In the genomic region with DNA sequence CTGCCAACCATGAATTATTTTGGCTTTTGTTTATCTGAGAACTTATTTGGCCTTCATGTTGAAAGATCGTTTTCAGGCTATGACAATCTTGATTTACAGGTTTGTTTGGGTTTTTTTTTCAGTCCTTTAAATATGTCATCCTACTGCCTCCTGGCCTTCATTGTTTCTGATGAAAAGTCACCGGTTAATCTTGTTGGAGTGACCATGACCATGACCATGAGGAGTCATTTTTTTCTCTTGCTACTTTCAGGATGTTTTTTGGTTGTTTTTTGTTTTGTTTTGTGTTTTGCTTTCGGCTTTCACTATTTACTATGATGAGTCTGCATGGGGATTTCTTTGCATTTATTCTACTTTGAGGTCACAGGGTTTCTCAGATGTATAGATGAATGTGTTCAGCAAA, we compare ENCODE assay signal across 27 cellular contexts.
"Had no signal": no experiment of that assay in that cellular context is flagged by ENCODE, and none has a peak within 500 bp of the region (broad histone marks: within the 10 kb centered on the region; RNA-seq: fewer than 3 reads in every experiment).

No MANE protein-coding gene starts in this region.

- H3K4me3 ChIP-seq: colonic mucosa, esophagus squamous epithelium, gastrocnemius medialis, heart right ventricle, left lung, lower lobe of right lung, mucosa of descending colon had no signal

- H3K36me3 ChIP-seq: colonic mucosa, esophagus squamous epithelium, gastrocnemius medialis, heart right ventricle, left lung, lower lobe of right lung had no signal

- FAIRE-seq: endometrium, islet of Langerhans, keratinocyte had no signal

- H3K4me3 Mint-ChIP-seq: dendritic cell treated with granulocyte-macrophage colony-stimulating factor and Interleukin-4, amounts not matched to agents 40 ng/mL and 50 ng/mL, for 4 days; effector memory CD8-positive, alpha-beta T cell; endodermal cell; mesothelial cell of epicardium; naive B cell had no signal

- ATAC-seq: effector memory CD8-positive, alpha-beta T cell; esophagus mucosa; gastrocnemius medialis; heart right ventricle; left cardiac atrium; left lung; left ventricle myocardium superior; lower lobe of right lung; mucosa of descending colon had no signal

- H3K4me1 Mint-ChIP-seq: endodermal cell, mesothelial cell of epicardium, naive B cell had no signal

- H3K27ac Mint-ChIP-seq: dendritic cell treated with granulocyte-macrophage colony-stimulating factor and Interleukin-4, amounts not matched to agents 40 ng/mL and 50 ng/mL, for 4 days; effector memory CD8-positive, alpha-beta T cell; endodermal cell; mesothelial cell of epicardium; naive B cell had no signal

- H3K4me1 ChIP-seq: colonic mucosa, esophagus squamous epithelium, gastrocnemius medialis, heart right ventricle, left lung, lower lobe of right lung had no signal

- H3K27ac ChIP-seq: colonic mucosa, epithelial cell of prostate, esophagus squamous epithelium, gastrocnemius medialis, heart right ventricle, left lung, lower lobe of right lung had no signal

- H3K27me3 ChIP-seq: colonic mucosa had no signal

- DNase-seq: colonic mucosa; cortex of kidney; effector CD8-positive, alpha-beta T cell; effector memory CD8-positive, alpha-beta T cell; endodermal cell; erythroblast; esophagus squamous epithelium; foreskin fibroblast; foreskin melanocyte; gastrocnemius medialis; glutamatergic neuron; heart right ventricle; hippocampal formation; left cardiac atrium; left lung; left ventricle myocardium superior; lower lobe of right lung; mesenchymal stem cell; mucosa of descending colon; naive B cell had no signal

- H3K9me3 ChIP-seq: colonic mucosa had no signal
